ENCODE assay signal across 15 cellular contexts in genomic region chr11:27124514-27125264, GRCh38.
A peak's percentile ranks its signal among the peaks of the same experiment; 100 is the strongest.
DNase-seq lines count a peak whose midpoint lies in the region; TF ChIP-seq lines count a peak whose summit lies in the region.
"Had no signal": no experiment of that assay in that cellular context is flagged by ENCODE, and none has a peak within 500 bp of the region (broad histone marks: within the 10 kb centered on the region; RNA-seq: fewer than 3 reads in every experiment).

No MANE protein-coding gene starts in this region.

- POLR2A ChIA-PET in Caco-2 (lab: Charles Lee) = no interaction called here

- BruUV-seq in Caco-2 (replicated peaks; lab: Mats Ljungman, UMichigan) = no TSS peak

- H3K9me3 ChIP-seq in prostate gland = no peaks in the 10 kb centered on the region
- no peaks in the 10 kb centered on the region for H3K9me3 ChIP-seq in Caco-2
- H3K9me3 ChIP-seq: adrenal gland, stomach had no signal

- TF ChIP-seq CTCF in epithelial cell of esophagus (IDR thresholded peaks at IDR 0.05; ENCODE audit: insufficient read depth, low read depth, low read length, missing control alignments) (peak; percentile 37), prostate gland (IDR thresholded peaks at IDR 0.05) (peak in 3 of 4 experiments; percentile 26 to 52 (median 39)), Caco-2 (IDR thresholded peaks at IDR 0.05; ENCODE audit: insufficient read depth in 1 of 2, low read depth in 1 of 2, low read length in 1 of 2, severe bottlenecking in 1 of 2, unreplicated experiment in 1 of 2) (no peak)

- H3K36me3 Mint-ChIP-seq in Caco-2 (ENCODE audit: insufficient read depth, unreplicated experiment) = no peaks in the 10 kb centered on the region

- intact Hi-C loops in prostate gland (cut with DNase I) = loop anchor here (10.0 kb wide), 1 partner anchor 370 kb away; no protein-coding TSS in a partner anchor
- intact Hi-C loops in Caco-2 (cut with micrococcal nuclease; ENCODE audit: unreplicated experiment) = loop anchor here (1.0 kb wide), 1 partner anchor 370 kb away; no protein-coding TSS in a partner anchor

- H3K27ac Mint-ChIP-seq in Caco-2 (ENCODE audit: unreplicated experiment) = no peak overlapping the region
- H3K27ac Mint-ChIP-seq: activated CD8-positive, alpha-beta T cell treated with anti-CD3 and anti-CD28 coated beads, Interleukin-2, amount 10 ng/mL, durations not matched to agents 7 days and 5 days had no signal

- DNase-seq in DMS53 (lab: John Stamatoyannopoulos, UW) = peak; percentile 16
- DNase-seq in DMS53 treated with DMSO at 0.1 percent for 48 hours (lab: John Stamatoyannopoulos, UW; ENCODE audit: unreplicated experiment) = no peak
- DNase-seq in NCI-H69 (lab: John Stamatoyannopoulos, UW) = peak; percentile 60
- DNase-seq in epithelial cell of esophagus (ENCODE audit: low read depth) = peak; percentile 53
- DNase-seq in prostate gland (ENCODE audit: low spot score) = no peak
- DNase-seq in NCI-H128 (lab: John Stamatoyannopoulos, UW; ENCODE audit: unreplicated experiment) = no peak
- DNase-seq in AML-193 (lab: John Stamatoyannopoulos, UW) = no peak
- DNase-seq in Caco-2 = no peak
- DNase-seq: 8988T; activated CD8-positive, alpha-beta T cell treated with anti-CD3 and anti-CD28 coated beads, Interleukin-2, amount 10 ng/mL, durations not matched to agents 7 days and 5 days; adrenal gland; NCI-H146; stimulated activated CD4-positive, alpha-beta T cell treated with anti-CD3 and anti-CD28 coated beads, Interleukin-1b, Interleukin-23, amount 100 ng/mL, for 48 hours; stomach had no signal

- CTCF ChIA-PET in Caco-2 (lab: Charles Lee) = no interaction called here

- H3K9me3 Mint-ChIP-seq in Caco-2 (ENCODE audit: unreplicated experiment) = no peaks in the 10 kb centered on the region

- no peak overlapping the region for H3K27ac ChIP-seq in prostate gland
- H3K27ac ChIP-seq: adrenal gland, stomach had no signal

- no peak overlapping the region for H3K4me3 Mint-ChIP-seq in Caco-2 (ENCODE audit: unreplicated experiment)
- H3K4me3 Mint-ChIP-seq: activated CD8-positive, alpha-beta T cell treated with anti-CD3 and anti-CD28 coated beads, Interleukin-2, amount 10 ng/mL, durations not matched to agents 7 days and 5 days; neural crest cell had no signal

- WGBS in prostate gland = 97% methylated on average over 7 of the region's 7 CpGs

- no peaks in the 10 kb centered on the region for H3K4me1 Mint-ChIP-seq in Caco-2 (ENCODE audit: low read depth, unreplicated experiment)
- H3K4me1 Mint-ChIP-seq: neural crest cell had no signal

- no peaks in the 10 kb centered on the region for H3K36me3 ChIP-seq in prostate gland
- no peaks in the 10 kb centered on the region for H3K36me3 ChIP-seq in Caco-2 (ENCODE audit: control insufficient read depth, insufficient read depth, low read length)
- H3K36me3 ChIP-seq: adrenal gland, stomach had no signal

- H3K27me3 ChIP-seq in prostate gland (replicated peaks; ENCODE audit: insufficient read depth) (no peaks in the 10 kb centered on the region), Caco-2 (replicated peaks; ENCODE audit: control insufficient read depth, insufficient read depth, low read length) (no peaks in the 10 kb centered on the region)
- H3K27me3 ChIP-seq: adrenal gland, stomach had no signal

- TF ChIP-seq POLR2A in prostate gland (IDR thresholded peaks at IDR 0.05) = no peak

- H3K4me3 ChIP-seq in epithelial cell of esophagus (ENCODE audit: low read length) (no peak overlapping the region), prostate gland (no peak overlapping the region), Caco-2 (ENCODE audit: low read depth, low read length) (no peak overlapping the region)
- H3K4me3 ChIP-seq: adrenal gland, stomach had no signal

- H3K4me1 ChIP-seq in prostate gland (replicated peaks) = no peaks in the 10 kb centered on the region
- H3K4me1 ChIP-seq in Caco-2 = no peaks in the 10 kb centered on the region
- H3K4me1 ChIP-seq: adrenal gland, stomach had no signal

- H3K27me3 Mint-ChIP-seq in Caco-2 (ENCODE audit: insufficient read depth, unreplicated experiment) = peaks cover 2% of the 10 kb centered on the region

Comparison
In these comparisons a context has a peak if more than half of its experiments do, and no peak if none do; other contexts are left out.
1. DNase-seq: peak in DMS53 (single experiment), NCI-H69 (single experiment) and epithelial cell of esophagus (single experiment); none in DMS53 treated with DMSO at 0.1 percent for 48 hours (single experiment), prostate gland (single experiment), NCI-H128 (single experiment), AML-193 (0 of 2) and Caco-2 (0 of 2).
2. CTCF ChIP-seq: peak in epithelial cell of esophagus (single experiment) and prostate gland (3 of 4); none in Caco-2 (0 of 2).